In the genomic region with DNA sequence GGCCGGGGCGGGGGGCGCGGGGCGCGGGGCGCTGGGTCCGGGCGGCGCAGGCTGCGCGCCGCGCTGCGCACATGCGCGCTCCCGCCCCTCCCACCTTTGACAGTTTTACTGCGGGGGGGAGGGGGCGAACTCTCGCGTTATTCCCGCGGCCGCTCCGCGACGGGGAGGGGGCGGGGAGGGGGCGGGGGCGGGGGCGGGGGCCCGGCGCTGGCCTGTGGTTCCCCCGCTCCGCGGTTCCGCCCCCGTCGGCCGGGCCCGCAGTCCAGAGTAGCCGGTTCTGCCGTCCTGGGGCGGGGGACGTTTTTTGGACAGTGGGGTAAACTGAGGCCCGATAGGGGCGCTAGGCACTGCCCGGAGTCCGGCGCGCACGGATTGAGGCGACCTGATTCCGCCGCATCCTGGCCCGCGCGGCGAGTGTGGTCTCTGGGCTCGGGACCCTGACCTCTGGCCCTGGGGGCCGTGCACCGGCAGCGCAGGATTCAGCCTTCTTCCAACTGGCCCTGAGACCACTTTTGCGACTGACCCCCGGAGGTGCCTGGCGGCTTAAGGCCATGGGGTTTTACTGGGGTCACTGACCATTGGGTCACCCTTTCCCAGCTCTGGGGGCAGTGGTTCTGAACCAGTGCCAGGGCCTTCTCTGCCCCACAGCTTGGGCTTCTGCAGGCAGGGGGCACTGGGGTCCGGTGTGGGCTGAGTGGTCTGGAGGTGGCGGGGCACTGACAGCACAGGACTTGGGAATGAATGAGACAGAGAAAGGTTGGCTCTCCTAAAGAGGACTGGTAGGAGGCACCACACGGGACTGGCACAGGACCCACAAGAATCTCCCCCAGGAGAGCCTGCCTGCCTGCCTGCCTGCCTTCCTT, we compare ENCODE assay signal across 1 cellular context.
TF ChIP-seq lines count a peak whose summit lies in the region.

A gene with protein sequence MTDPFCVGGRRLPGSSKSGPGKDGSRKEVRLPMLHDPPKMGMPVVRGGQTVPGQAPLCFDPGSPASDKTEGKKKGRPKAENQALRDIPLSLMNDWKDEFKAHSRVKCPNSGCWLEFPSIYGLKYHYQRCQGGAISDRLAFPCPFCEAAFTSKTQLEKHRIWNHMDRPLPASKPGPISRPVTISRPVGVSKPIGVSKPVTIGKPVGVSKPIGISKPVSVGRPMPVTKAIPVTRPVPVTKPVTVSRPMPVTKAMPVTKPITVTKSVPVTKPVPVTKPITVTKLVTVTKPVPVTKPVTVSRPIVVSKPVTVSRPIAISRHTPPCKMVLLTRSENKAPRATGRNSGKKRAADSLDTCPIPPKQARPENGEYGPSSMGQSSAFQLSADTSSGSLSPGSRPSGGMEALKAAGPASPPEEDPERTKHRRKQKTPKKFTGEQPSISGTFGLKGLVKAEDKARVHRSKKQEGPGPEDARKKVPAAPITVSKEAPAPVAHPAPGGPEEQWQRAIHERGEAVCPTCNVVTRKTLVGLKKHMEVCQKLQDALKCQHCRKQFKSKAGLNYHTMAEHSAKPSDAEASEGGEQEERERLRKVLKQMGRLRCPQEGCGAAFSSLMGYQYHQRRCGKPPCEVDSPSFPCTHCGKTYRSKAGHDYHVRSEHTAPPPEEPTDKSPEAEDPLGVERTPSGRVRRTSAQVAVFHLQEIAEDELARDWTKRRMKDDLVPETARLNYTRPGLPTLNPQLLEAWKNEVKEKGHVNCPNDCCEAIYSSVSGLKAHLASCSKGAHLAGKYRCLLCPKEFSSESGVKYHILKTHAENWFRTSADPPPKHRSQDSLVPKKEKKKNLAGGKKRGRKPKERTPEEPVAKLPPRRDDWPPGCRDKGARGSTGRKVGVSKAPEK (minus strand): TSS at position 80 of the 863 bp plus-strand sequence. CDS start 1,980 bp downstream, outside the sequence.

TF ChIP-seq in SK-N-SH, 30 proteins besides CTCF, POLR2A, EP300 and RAD21 (continued from another document):
- TF ChIP-seq, protein P1, sequence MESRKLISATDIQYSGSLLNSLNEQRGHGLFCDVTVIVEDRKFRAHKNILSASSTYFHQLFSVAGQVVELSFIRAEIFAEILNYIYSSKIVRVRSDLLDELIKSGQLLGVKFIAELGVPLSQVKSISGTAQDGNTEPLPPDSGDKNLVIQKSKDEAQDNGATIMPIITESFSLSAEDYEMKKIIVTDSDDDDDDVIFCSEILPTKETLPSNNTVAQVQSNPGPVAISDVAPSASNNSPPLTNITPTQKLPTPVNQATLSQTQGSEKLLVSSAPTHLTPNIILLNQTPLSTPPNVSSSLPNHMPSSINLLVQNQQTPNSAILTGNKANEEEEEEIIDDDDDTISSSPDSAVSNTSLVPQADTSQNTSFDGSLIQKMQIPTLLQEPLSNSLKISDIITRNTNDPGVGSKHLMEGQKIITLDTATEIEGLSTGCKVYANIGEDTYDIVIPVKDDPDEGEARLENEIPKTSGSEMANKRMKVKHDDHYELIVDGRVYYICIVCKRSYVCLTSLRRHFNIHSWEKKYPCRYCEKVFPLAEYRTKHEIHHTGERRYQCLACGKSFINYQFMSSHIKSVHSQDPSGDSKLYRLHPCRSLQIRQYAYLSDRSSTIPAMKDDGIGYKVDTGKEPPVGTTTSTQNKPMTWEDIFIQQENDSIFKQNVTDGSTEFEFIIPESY (IDR thresholded peaks at IDR 0.05; ENCODE audit: borderline replicate concordance, low read depth) = peak; percentile 96
- TF ChIP-seq GABPA (IDR thresholded peaks at IDR 0.05; ENCODE audit: low read depth) (no peak), SIN3A (IDR thresholded peaks at IDR 0.05; ENCODE audit: borderline replicate concordance, low read depth, low read length) (peak; percentile 88; the same call in 1 of the 2 replicates), SMC3 (IDR thresholded peaks at IDR 0.05; ENCODE audit: low read depth, low read length) (no peak)
TF ChIP-seq in SK-N-SH: peak in this region for 6.
